In the genomic region with DNA sequence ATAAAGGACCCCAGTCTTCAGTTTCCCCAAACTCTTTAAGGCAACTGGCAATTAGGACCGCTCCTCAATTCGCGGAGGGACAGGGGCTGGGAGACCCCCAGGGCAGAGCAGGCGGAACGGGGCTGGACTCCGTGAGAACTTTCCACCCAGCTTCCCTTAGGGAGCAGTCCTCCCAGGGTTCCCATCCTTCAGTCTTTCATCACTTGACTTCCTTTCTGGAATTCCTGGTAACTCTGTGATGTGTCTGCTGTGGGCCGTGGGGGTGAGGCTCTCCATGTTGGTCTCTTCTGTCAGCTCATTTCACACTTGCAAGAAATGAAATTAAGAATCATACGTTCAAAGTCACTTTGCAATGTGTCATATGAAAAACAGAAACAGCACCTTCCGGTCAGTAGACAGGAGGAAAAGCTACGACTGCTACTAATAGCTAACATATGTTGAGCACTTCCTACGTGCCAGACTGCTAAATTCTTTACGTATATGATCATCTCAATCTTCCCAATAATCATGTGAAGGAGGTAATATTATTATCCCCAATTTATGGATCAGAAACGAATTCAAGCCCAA, we compare ENCODE assay signal across 1 cellular context.
TF ChIP-seq lines count a peak whose summit lies in the region.

No MANE protein-coding gene starts in this region.

TF ChIP-seq in SK-N-SH, 30 proteins besides CTCF, POLR2A, EP300 and RAD21 (continued from another document):
- TF ChIP-seq, protein P1, sequence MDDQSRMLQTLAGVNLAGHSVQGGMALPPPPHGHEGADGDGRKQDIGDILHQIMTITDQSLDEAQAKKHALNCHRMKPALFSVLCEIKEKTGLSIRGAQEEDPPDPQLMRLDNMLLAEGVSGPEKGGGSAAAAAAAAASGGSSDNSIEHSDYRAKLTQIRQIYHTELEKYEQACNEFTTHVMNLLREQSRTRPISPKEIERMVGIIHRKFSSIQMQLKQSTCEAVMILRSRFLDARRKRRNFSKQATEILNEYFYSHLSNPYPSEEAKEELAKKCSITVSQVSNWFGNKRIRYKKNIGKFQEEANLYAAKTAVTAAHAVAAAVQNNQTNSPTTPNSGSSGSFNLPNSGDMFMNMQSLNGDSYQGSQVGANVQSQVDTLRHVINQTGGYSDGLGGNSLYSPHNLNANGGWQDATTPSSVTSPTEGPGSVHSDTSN (IDR thresholded peaks at IDR 0.05), result peak; percentile 46; the same call in 1 of the 2 replicates
- TF ChIP-seq NFIC (IDR thresholded peaks at IDR 0.05; ENCODE audit: borderline replicate concordance) (peak; percentile 45; the same call in 1 of the 2 replicates), FOXM1 (IDR thresholded peaks at IDR 0.05; ENCODE audit: low read depth) (no peak), TCF12 (IDR thresholded peaks at IDR 0.05) (peak; percentile 94), EZH2phosphoT487 (IDR thresholded peaks at IDR 0.05; ENCODE audit: borderline replicate concordance, low read depth) (no peak), ELF1 (IDR thresholded peaks at IDR 0.05) (no peak), RXRA (IDR thresholded peaks at IDR 0.05; ENCODE audit: borderline replicate concordance, low read depth) (no peak), YY1 (IDR thresholded peaks at IDR 0.05; ENCODE audit: low read depth) (no peak), TAF1 (IDR thresholded peaks at IDR 0.05; ENCODE audit: borderline replicate concordance, low read depth, low read length) (no peak), MEF2A (IDR thresholded peaks at IDR 0.05; ENCODE audit: borderline replicate concordance, low read depth) (no peak), SMC3 (IDR thresholded peaks at IDR 0.05; ENCODE audit: low read depth, low read length) (no peak), TEAD4 (IDR thresholded peaks at IDR 0.05; ENCODE audit: borderline replicate concordance, insufficient read depth) (peak; percentile 34; the same call in 1 of the 2 replicates), FOSL2 (IDR thresholded peaks at IDR 0.05; ENCODE audit: borderline replicate concordance, low read depth) (0 out of 2 replicates have a peak, but pooled peaks have one; percentile 24), SIN3A (IDR thresholded peaks at IDR 0.05; ENCODE audit: borderline replicate concordance, low read depth, low read length) (no peak), JUND (IDR thresholded peaks at IDR 0.05) (0 out of 2 replicates have a peak, but pooled peaks have one; percentile 9), RFX5 (IDR thresholded peaks at IDR 0.05; ENCODE audit: low read length) (no peak), GABPA (IDR thresholded peaks at IDR 0.05; ENCODE audit: low read depth) (no peak), CHD2 (IDR thresholded peaks at IDR 0.05; ENCODE audit: low read length, partially characterized antibody) (no peak), FOXJ3 (CRISPR knock-in tag; IDR thresholded peaks at IDR 0.05) (no peak), MXI1 (IDR thresholded peaks at IDR 0.05; ENCODE audit: low read depth, low read length) (no peak), NRF1 (IDR thresholded peaks at IDR 0.05; ENCODE audit: low read depth, low read length) (no peak)
- TF ChIP-seq, protein P2, sequence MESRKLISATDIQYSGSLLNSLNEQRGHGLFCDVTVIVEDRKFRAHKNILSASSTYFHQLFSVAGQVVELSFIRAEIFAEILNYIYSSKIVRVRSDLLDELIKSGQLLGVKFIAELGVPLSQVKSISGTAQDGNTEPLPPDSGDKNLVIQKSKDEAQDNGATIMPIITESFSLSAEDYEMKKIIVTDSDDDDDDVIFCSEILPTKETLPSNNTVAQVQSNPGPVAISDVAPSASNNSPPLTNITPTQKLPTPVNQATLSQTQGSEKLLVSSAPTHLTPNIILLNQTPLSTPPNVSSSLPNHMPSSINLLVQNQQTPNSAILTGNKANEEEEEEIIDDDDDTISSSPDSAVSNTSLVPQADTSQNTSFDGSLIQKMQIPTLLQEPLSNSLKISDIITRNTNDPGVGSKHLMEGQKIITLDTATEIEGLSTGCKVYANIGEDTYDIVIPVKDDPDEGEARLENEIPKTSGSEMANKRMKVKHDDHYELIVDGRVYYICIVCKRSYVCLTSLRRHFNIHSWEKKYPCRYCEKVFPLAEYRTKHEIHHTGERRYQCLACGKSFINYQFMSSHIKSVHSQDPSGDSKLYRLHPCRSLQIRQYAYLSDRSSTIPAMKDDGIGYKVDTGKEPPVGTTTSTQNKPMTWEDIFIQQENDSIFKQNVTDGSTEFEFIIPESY (IDR thresholded peaks at IDR 0.05; ENCODE audit: borderline replicate concordance, low read depth), result no peak
- TF ChIP-seq, protein P3, sequence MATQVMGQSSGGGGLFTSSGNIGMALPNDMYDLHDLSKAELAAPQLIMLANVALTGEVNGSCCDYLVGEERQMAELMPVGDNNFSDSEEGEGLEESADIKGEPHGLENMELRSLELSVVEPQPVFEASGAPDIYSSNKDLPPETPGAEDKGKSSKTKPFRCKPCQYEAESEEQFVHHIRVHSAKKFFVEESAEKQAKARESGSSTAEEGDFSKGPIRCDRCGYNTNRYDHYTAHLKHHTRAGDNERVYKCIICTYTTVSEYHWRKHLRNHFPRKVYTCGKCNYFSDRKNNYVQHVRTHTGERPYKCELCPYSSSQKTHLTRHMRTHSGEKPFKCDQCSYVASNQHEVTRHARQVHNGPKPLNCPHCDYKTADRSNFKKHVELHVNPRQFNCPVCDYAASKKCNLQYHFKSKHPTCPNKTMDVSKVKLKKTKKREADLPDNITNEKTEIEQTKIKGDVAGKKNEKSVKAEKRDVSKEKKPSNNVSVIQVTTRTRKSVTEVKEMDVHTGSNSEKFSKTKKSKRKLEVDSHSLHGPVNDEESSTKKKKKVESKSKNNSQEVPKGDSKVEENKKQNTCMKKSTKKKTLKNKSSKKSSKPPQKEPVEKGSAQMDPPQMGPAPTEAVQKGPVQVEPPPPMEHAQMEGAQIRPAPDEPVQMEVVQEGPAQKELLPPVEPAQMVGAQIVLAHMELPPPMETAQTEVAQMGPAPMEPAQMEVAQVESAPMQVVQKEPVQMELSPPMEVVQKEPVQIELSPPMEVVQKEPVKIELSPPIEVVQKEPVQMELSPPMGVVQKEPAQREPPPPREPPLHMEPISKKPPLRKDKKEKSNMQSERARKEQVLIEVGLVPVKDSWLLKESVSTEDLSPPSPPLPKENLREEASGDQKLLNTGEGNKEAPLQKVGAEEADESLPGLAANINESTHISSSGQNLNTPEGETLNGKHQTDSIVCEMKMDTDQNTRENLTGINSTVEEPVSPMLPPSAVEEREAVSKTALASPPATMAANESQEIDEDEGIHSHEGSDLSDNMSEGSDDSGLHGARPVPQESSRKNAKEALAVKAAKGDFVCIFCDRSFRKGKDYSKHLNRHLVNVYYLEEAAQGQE (IDR thresholded peaks at IDR 0.05; ENCODE audit: low read depth, low read length), result no peak
- TF ChIP-seq, protein P4, sequence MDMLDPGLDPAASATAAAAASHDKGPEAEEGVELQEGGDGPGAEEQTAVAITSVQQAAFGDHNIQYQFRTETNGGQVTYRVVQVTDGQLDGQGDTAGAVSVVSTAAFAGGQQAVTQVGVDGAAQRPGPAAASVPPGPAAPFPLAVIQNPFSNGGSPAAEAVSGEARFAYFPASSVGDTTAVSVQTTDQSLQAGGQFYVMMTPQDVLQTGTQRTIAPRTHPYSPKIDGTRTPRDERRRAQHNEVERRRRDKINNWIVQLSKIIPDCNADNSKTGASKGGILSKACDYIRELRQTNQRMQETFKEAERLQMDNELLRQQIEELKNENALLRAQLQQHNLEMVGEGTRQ (IDR thresholded peaks at IDR 0.05; ENCODE audit: borderline replicate concordance, low read depth, low read length), result no peak
- TF ChIP-seq, protein P5, sequence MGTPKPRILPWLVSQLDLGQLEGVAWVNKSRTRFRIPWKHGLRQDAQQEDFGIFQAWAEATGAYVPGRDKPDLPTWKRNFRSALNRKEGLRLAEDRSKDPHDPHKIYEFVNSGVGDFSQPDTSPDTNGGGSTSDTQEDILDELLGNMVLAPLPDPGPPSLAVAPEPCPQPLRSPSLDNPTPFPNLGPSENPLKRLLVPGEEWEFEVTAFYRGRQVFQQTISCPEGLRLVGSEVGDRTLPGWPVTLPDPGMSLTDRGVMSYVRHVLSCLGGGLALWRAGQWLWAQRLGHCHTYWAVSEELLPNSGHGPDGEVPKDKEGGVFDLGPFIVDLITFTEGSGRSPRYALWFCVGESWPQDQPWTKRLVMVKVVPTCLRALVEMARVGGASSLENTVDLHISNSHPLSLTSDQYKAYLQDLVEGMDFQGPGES (IDR thresholded peaks at IDR 0.05; ENCODE audit: low read depth, low read length), result no peak
- TF ChIP-seq, protein P6, sequence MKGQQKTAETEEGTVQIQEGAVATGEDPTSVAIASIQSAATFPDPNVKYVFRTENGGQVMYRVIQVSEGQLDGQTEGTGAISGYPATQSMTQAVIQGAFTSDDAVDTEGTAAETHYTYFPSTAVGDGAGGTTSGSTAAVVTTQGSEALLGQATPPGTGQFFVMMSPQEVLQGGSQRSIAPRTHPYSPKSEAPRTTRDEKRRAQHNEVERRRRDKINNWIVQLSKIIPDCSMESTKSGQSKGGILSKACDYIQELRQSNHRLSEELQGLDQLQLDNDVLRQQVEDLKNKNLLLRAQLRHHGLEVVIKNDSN (IDR thresholded peaks at IDR 0.05; ENCODE audit: borderline replicate concordance, low read depth), result no peak
TF ChIP-seq in SK-N-SH: peak in this region for 9.
